Comparison of ENCODE assay signal across 24 cellular contexts in genomic region chr6:37033819-37034790, GRCh38. TPM values are rescaled to one million over a fixed set of nuclear protein-coding genes. Genes with fewer than 3 reads are reported as not detected.
A peak's percentile ranks its signal among the peaks of the same experiment; 100 is the strongest.
DNase-seq lines count a peak whose midpoint lies in the region; ATAC-seq and TF ChIP-seq lines count a peak whose summit lies in the region.
"Had no signal": no experiment of that assay in that cellular context is flagged by ENCODE, and none has a peak within 500 bp of the region (broad histone marks: within the 10 kb centered on the region; RNA-seq: fewer than 3 reads in every experiment).

No MANE protein-coding gene starts in this region.

- H3K27me3 Mint-ChIP-seq in activated CD4-positive, alpha-beta T cell treated with anti-CD3 and anti-CD28 coated beads for 36 hours = no peaks in the 10 kb centered on the region
- no peaks in the 10 kb centered on the region for H3K27me3 Mint-ChIP-seq in activated T-helper 2 cell treated with anti-CD3 and anti-CD28 coated beads, Interferon-gamma antibody, Interleukin-2, Interleukin-4, amounts not matched to agents 10 μg/mL and 5 μg/mL and 100 μg/mL, durations not matched to agents 14 hours and 24 hours and 36 hours (ENCODE audit: low read depth)

- H3K4me1 ChIP-seq in IMR-90 (ENCODE audit: control insufficient read depth, insufficient read depth, low read length) (no peaks in the 10 kb centered on the region; the same call in 1 of the 2 replicates), neutrophil (ENCODE audit: control insufficient read depth in 1 of 2, insufficient read depth in 1 of 2, low read depth in 1 of 2, low read length in 1 of 2) (peaks cover 30 to 40% of the 10 kb centered on the region in 2 experiments)

- CTCF ChIA-PET in activated CD4-positive, alpha-beta T cell treated with anti-CD3 and anti-CD28 coated beads for 36 hours (lab: Charles Lee) = interaction anchor here (0.7 to 22.3 kb wide), 11 partner anchors 8 to 1565 kb away, joined by 3 to 586 read pairs (median 4); no protein-coding TSS in a partner anchor
- CTCF ChIA-PET in IMR-90 (lab: Yijun Ruan, JAX) = interaction anchor here (0.7 to 1.1 kb wide), 2 partner anchors 9 to 17 kb away, joined by 3 to 4 read pairs; no protein-coding TSS in a partner anchor

- no peak overlapping the region for H3K23ac ChIP-seq in IMR-90 (ENCODE audit: low read depth, low read length)

- no peaks in the 10 kb centered on the region for H3K79me1 ChIP-seq in IMR-90 (ENCODE audit: low read depth in 1 of 2, low read length in 2 of 2)

- H3K27ac Mint-ChIP-seq in activated CD4-positive, alpha-beta T cell treated with anti-CD3 and anti-CD28 coated beads for 36 hours = peak overlapping the region; percentile 88
- peak overlapping the region; percentile 95 for H3K27ac Mint-ChIP-seq in activated T-helper 2 cell treated with anti-CD3 and anti-CD28 coated beads, Interferon-gamma antibody, Interleukin-2, Interleukin-4, amounts not matched to agents 10 μg/mL and 5 μg/mL and 100 μg/mL, durations not matched to agents 14 hours and 24 hours and 36 hours
- H3K27ac Mint-ChIP-seq: GM23338 had no signal

- no peak overlapping the region for H2BK5ac ChIP-seq in IMR-90 (ENCODE audit: low read depth, low read length, poor library complexity, severe bottlenecking)

- no peak for TF ChIP-seq CTCF in IMR-90 (conservative IDR thresholded peaks at IDR 0.05; ENCODE audit: low read depth, low read length)
- no peak for TF ChIP-seq CTCF in neutrophil (IDR thresholded peaks at IDR 0.05)

- H3K4me2 ChIP-seq in IMR-90 (ENCODE audit: low read depth, low read length) = no peak overlapping the region
- H3K4me2 ChIP-seq: GM23338, PC-9, SK-N-SH had no signal

- H3K4ac ChIP-seq in IMR-90 (ENCODE audit: low read depth, low read length) = no peak overlapping the region

- H3K9me1 ChIP-seq in IMR-90 (ENCODE audit: insufficient read depth, low read length) = no peaks in the 10 kb centered on the region

- H4K91ac ChIP-seq in IMR-90 (ENCODE audit: insufficient read depth, low read depth, low read length) = no peak overlapping the region

- no peaks in the 10 kb centered on the region for H4K20me1 ChIP-seq in IMR-90 (ENCODE audit: insufficient read depth, low read length)

- in situ Hi-C loops in IMR-90 (cut with MboI; ENCODE audit: low sequenced_read_pairs) = no loop called here

- H3K27me3 ChIP-seq in IMR-90 (ENCODE audit: control insufficient read depth, insufficient read depth, low read length) = peaks cover 8% of the 10 kb centered on the region
- H3K27me3 ChIP-seq in neutrophil = no peaks in the 10 kb centered on the region
- H3K27me3 ChIP-seq: body of pancreas, esophagus squamous epithelium, heart left ventricle, tibial nerve had no signal

- H3K4me3 Mint-ChIP-seq in activated CD4-positive, alpha-beta T cell treated with anti-CD3 and anti-CD28 coated beads for 36 hours = no peak overlapping the region
- no peak overlapping the region for H3K4me3 Mint-ChIP-seq in activated T-helper 2 cell treated with anti-CD3 and anti-CD28 coated beads, Interferon-gamma antibody, Interleukin-2, Interleukin-4, amounts not matched to agents 10 μg/mL and 5 μg/mL and 100 μg/mL, durations not matched to agents 14 hours and 24 hours and 36 hours (ENCODE audit: low read depth)
- H3K4me3 Mint-ChIP-seq: GM23338 had no signal

- H2BK20ac ChIP-seq in IMR-90 (ENCODE audit: low read depth, low read length) = no peak overlapping the region

- WGBS in IMR-90 (ENCODE audit: extremely low coverage in 2 of 2, insufficient read length in 1 of 2), 2 experiments = 93% methylated on average over 3 of the region's 8 CpGs; no CpG with 5 or more reads in 1 of the 2 experiments

- peak; percentile 56 for DNase-seq in activated CD4-positive, alpha-beta T cell treated with anti-CD3 and anti-CD28 coated beads for 36 hours
- DNase-seq in activated CD4-positive, alpha-beta T cell treated with anti-CD3 and anti-CD28 coated beads, Interleukin-2, amount 50 U/mL, for 4 hours = no peak
- DNase-seq in IMR-90 (no peak), COLO829 (ENCODE audit: low spot score) (no peak)
- DNase-seq in activated T-helper 2 cell treated with anti-CD3 and anti-CD28 coated beads, Interferon-gamma antibody, Interleukin-2, Interleukin-4, amounts not matched to agents 10 μg/mL and 5 μg/mL and 100 μg/mL, durations not matched to agents 14 hours and 24 hours and 36 hours (ENCODE audit: low spot score) = no peak
- DNase-seq: body of pancreas; esophagus squamous epithelium; heart left ventricle; midbrain; NCI-H2081; NCI-H526; occipital lobe; PC-9; SK-N-SH; stimulated activated CD4-positive, alpha-beta T cell treated with anti-CD3 and anti-CD28 coated beads, Interleukin-4, amount 100 ng/mL, for 1 hour had no signal

- H2AK5ac ChIP-seq in IMR-90 (ENCODE audit: low read depth, low read length) = no peak overlapping the region

- no peaks in the 10 kb centered on the region for H3K36me3 ChIP-seq in IMR-90 (ENCODE audit: control insufficient read depth, insufficient read depth, low read length)
- H3K36me3 ChIP-seq in neutrophil = no peaks in the 10 kb centered on the region
- H3K36me3 ChIP-seq: esophagus squamous epithelium, tibial nerve had no signal

- H3K4me3 ChIP-seq in IMR-90 (ENCODE audit: insufficient read depth, low read depth, low read length) (no peak overlapping the region), neutrophil (ENCODE audit: low read depth in 1 of 2, low read length in 1 of 2) (no peak overlapping the region)
- H3K4me3 ChIP-seq: body of pancreas, esophagus squamous epithelium, GM23338, PC-9, tibial nerve had no signal

- H3K4me1 Mint-ChIP-seq in activated CD4-positive, alpha-beta T cell treated with anti-CD3 and anti-CD28 coated beads for 36 hours = peaks cover 41% of the 10 kb centered on the region
- peaks cover 53% of the 10 kb centered on the region for H3K4me1 Mint-ChIP-seq in activated T-helper 2 cell treated with anti-CD3 and anti-CD28 coated beads, Interferon-gamma antibody, Interleukin-2, Interleukin-4, amounts not matched to agents 10 μg/mL and 5 μg/mL and 100 μg/mL, durations not matched to agents 14 hours and 24 hours and 36 hours (ENCODE audit: low read depth)

- H3K27ac ChIP-seq in IMR-90 (ENCODE audit: insufficient read depth, low read length) = no peak overlapping the region
- peak overlapping the region; percentile 49 for H3K27ac ChIP-seq in neutrophil
- H3K27ac ChIP-seq: body of pancreas, esophagus squamous epithelium, PC-9, tibial nerve, VCaP had no signal

- peaks cover 4% of the 10 kb centered on the region for H3K9me3 Mint-ChIP-seq in activated CD4-positive, alpha-beta T cell treated with anti-CD3 and anti-CD28 coated beads for 36 hours (ENCODE audit: low read depth)
- H3K9me3 Mint-ChIP-seq in activated T-helper 2 cell treated with anti-CD3 and anti-CD28 coated beads, Interferon-gamma antibody, Interleukin-2, Interleukin-4, amounts not matched to agents 10 μg/mL and 5 μg/mL and 100 μg/mL, durations not matched to agents 14 hours and 24 hours and 36 hours = peaks cover 9% of the 10 kb centered on the region

- H3K9me3 ChIP-seq in IMR-90 (ENCODE audit: control insufficient read depth, insufficient read depth, low read length) (no peaks in the 10 kb centered on the region), neutrophil (no peaks in the 10 kb centered on the region)
- H3K9me3 ChIP-seq: body of pancreas, SK-N-SH had no signal

- no peak for TF ChIP-seq RAD21 in IMR-90 (IDR thresholded peaks at IDR 0.05; ENCODE audit: low read length)

- ATAC-seq in activated CD4-positive, alpha-beta T cell treated with anti-CD3 and anti-CD28 coated beads for 36 hours = peak; percentile 65
- ATAC-seq in IMR-90 (ENCODE audit: low read depth) (no peak), HG02588 (IDR thresholded peaks at IDR 0.05; ENCODE audit: unreplicated experiment) (no peak), GM19035 (IDR thresholded peaks at IDR 0.05; ENCODE audit: unreplicated experiment) (no peak)
- ATAC-seq: body of pancreas, GM23338, heart left ventricle, right cardiac atrium had no signal

- H3K18ac ChIP-seq in IMR-90 (ENCODE audit: low read depth, low read length) = no peak overlapping the region

- H2AFZ ChIP-seq in IMR-90 (replicated peaks; ENCODE audit: low read length, poor library complexity) = peak overlapping the region; percentile 5
- H2AFZ ChIP-seq: GM23338, PC-9 had no signal

- POLR2A ChIA-PET in activated CD4-positive, alpha-beta T cell treated with anti-CD3 and anti-CD28 coated beads for 36 hours (lab: Charles Lee) = interaction anchor here (0.5 to 1.7 kb wide), 8 partner anchors 10 to 568 kb away, joined by 3 to 8 read pairs (median 4); no protein-coding TSS in a partner anchor
- POLR2A ChIA-PET in IMR-90 (lab: Charles Lee; ENCODE audit: unreplicated experiment) = interaction anchor here (0.7 kb wide), 1 partner anchor 143 kb away, joined by 4 read pairs; no protein-coding TSS in a partner anchor

- peak overlapping the region; percentile 9 for H2AK9ac ChIP-seq in IMR-90 (replicated peaks; ENCODE audit: low read depth, low read length, poor library complexity)

- TF ChIP-seq POLR2A in IMR-90 (IDR thresholded peaks at IDR 0.05; ENCODE audit: low read depth, low read length) = no peak

- intact Hi-C loops in activated CD4-positive, alpha-beta T cell treated with anti-CD3 and anti-CD28 coated beads for 36 hours (cut with DNase I, micrococcal nuclease) = loop anchor here (1.0 to 5.0 kb wide), 6 partner anchors 10 to 463 kb away; partner anchors contain the start of gene CCDC167 (in 1 of the 2)
- intact Hi-C loops in IMR-90 (cut with micrococcal nuclease) = no loop called here
- intact Hi-C loops in activated T-helper 2 cell treated with anti-CD3 and anti-CD28 coated beads, Interferon-gamma antibody, Interleukin-2, Interleukin-4, amounts not matched to agents 10 μg/mL and 5 μg/mL and 100 μg/mL, durations not matched to agents 14 hours and 24 hours and 36 hours (cut with micrococcal nuclease) = loop anchor here (1.0 kb wide), 3 partner anchors 7 to 139 kb away; no protein-coding TSS in a partner anchor

- no peak overlapping the region for H2BK120ac ChIP-seq in IMR-90 (ENCODE audit: low read depth, low read length)

- H3K14ac ChIP-seq in IMR-90 (replicated peaks; ENCODE audit: low read depth, low read length) = no peak overlapping the region

- dilution Hi-C loops in IMR-90 (cut with HindIII; ENCODE audit: low sequenced_read_pairs, unreplicated experiment) = no loop called here

- H3K36me3 Mint-ChIP-seq in activated CD4-positive, alpha-beta T cell treated with anti-CD3 and anti-CD28 coated beads for 36 hours (ENCODE audit: low read depth) = peaks cover 3% of the 10 kb centered on the region
- H3K36me3 Mint-ChIP-seq in activated T-helper 2 cell treated with anti-CD3 and anti-CD28 coated beads, Interferon-gamma antibody, Interleukin-2, Interleukin-4, amounts not matched to agents 10 μg/mL and 5 μg/mL and 100 μg/mL, durations not matched to agents 14 hours and 24 hours and 36 hours (ENCODE audit: low read depth) = peaks cover 12% of the 10 kb centered on the region

- no TSS peak for BruUV-seq in IMR-90 (replicated peaks; lab: Mats Ljungman, UMichigan)

- H4K5ac ChIP-seq in IMR-90 (ENCODE audit: low read depth, low read length) = no peak overlapping the region

- H3K56ac ChIP-seq in IMR-90 (ENCODE audit: extremely low read depth, insufficient read depth, low read length) = no peak overlapping the region

- H2BK15ac ChIP-seq in IMR-90 (ENCODE audit: low read depth, low read length) = no peak overlapping the region

- no peak overlapping the region for H3K9ac ChIP-seq in IMR-90 (ENCODE audit: low read depth, low read length)
- H3K9ac ChIP-seq: SK-N-SH had no signal

- no peak overlapping the region for H4K8ac ChIP-seq in IMR-90 (ENCODE audit: low read depth in 2 of 2, low read length in 2 of 2)

RNA-seq across cellular contexts. Expression of gene FGD2, which starts 28.6 kb away (rescaled TPM):
- under 1 TPM; 0.50 to 0.63 TPM for total RNA-seq in activated CD4-positive, alpha-beta T cell treated with anti-CD3 and anti-CD28 coated beads for 36 hours
- total RNA-seq in IMR-90 (2012; rRNA removed) = not detected in 2 replicates
- polyA plus RNA-seq in IMR-90 (2012; rRNA removed) = 0.07 TPM in 1 of 2 replicates, not detected in the other
- not detected in 2 replicates for polyA plus RNA-seq in IMR-90 (2012; cell fraction: cytosol; rRNA removed)
- polyA plus RNA-seq in IMR-90 (2012; cell fraction: nucleus; rRNA removed; ENCODE audit: low replicate concordance) = 0.08 and 0.11 TPM in 2 replicates
- total RNA-seq in activated T-helper 2 cell treated with anti-CD3 and anti-CD28 coated beads, Interferon-gamma antibody, Interleukin-2, Interleukin-4, amounts not matched to agents 10 μg/mL and 5 μg/mL and 100 μg/mL, durations not matched to agents 14 hours and 24 hours and 36 hours = 0.64 and 0.87 TPM in 2 replicates
- total RNA-seq: A673, dermis microvascular lymphatic vessel endothelial cell had no signal
- polyA plus RNA-seq: SK-N-SH had no signal

RNA-seq across cellular contexts. Expression of gene MTCH1, which starts 48.1 kb away (rescaled TPM):
- 10 to 100 TPM; 72.9 to 92.9 TPM for total RNA-seq in activated CD4-positive, alpha-beta T cell treated with anti-CD3 and anti-CD28 coated beads for 36 hours
- total RNA-seq in IMR-90 (2012; rRNA removed) = 249 and 263 TPM in 2 replicates
- polyA plus RNA-seq in IMR-90 (2012; rRNA removed) = 210 and 215 TPM in 2 replicates
- polyA plus RNA-seq in IMR-90 (2012; cell fraction: cytosol; rRNA removed) = 227 and 248 TPM in 2 replicates
- 253 and 276 TPM in 2 replicates for polyA plus RNA-seq in IMR-90 (2012; cell fraction: nucleus; rRNA removed; ENCODE audit: low replicate concordance)
- 117 and 119 TPM in 2 replicates for total RNA-seq in activated T-helper 2 cell treated with anti-CD3 and anti-CD28 coated beads, Interferon-gamma antibody, Interleukin-2, Interleukin-4, amounts not matched to agents 10 μg/mL and 5 μg/mL and 100 μg/mL, durations not matched to agents 14 hours and 24 hours and 36 hours
